In genomic region chr11:746289-747175, GRCh38 we compare ENCODE assay signal across 1 cellular context.
A peak's percentile ranks its signal among the peaks of the same experiment; 100 is the strongest.
TF ChIP-seq lines count a peak whose summit lies in the region.

No MANE protein-coding gene starts in this region.

TF ChIP-seq in HEK293, 187 proteins besides CTCF, POLR2A, EP300 and RAD21 (continued from another document and continues in another):
- TF ChIP-seq KLF17 (tag by site-specific recombination; IDR thresholded peaks at IDR 0.05): no peak
- no peak for TF ChIP-seq ZNF221 (tag by site-specific recombination; IDR thresholded peaks at IDR 0.05; ENCODE audit: borderline replicate concordance)
- no peak for TF ChIP-seq ZNF169 (tag by site-specific recombination; IDR thresholded peaks at IDR 0.05)
- TF ChIP-seq ZIC2 (tag by site-specific recombination; IDR thresholded peaks at IDR 0.05): peak; percentile 96
- no peak for TF ChIP-seq HOXA7 (CRISPR knock-in tag; IDR thresholded peaks at IDR 0.05; ENCODE audit: borderline replicate concordance)
- no peak for TF ChIP-seq ZNF488 (tag by site-specific recombination; IDR thresholded peaks at IDR 0.05)
- peak; percentile 64 for TF ChIP-seq ZNF398 (tag by site-specific recombination; IDR thresholded peaks at IDR 0.05)
- TF ChIP-seq ZNF521 (tag by site-specific recombination; IDR thresholded peaks at IDR 0.05): no peak
- TF ChIP-seq ZNF266 (tag by site-specific recombination; IDR thresholded peaks at IDR 0.05; ENCODE audit: low read depth): no peak
- no peak for TF ChIP-seq ZNF785 (tag by site-specific recombination; IDR thresholded peaks at IDR 0.05)
- no peak for TF ChIP-seq ZNF580 (tag by site-specific recombination; IDR thresholded peaks at IDR 0.05)
- TF ChIP-seq ZNF114 (tag by site-specific recombination; IDR thresholded peaks at IDR 0.05): no peak
- TF ChIP-seq ZNF600 (tag by site-specific recombination; IDR thresholded peaks at IDR 0.05): peak; percentile 86
- no peak for TF ChIP-seq ZNF394 (tag by site-specific recombination; IDR thresholded peaks at IDR 0.05; ENCODE audit: borderline replicate concordance)
- TF ChIP-seq IKZF3 (tag by site-specific recombination; IDR thresholded peaks at IDR 0.05): no peak
- TF ChIP-seq ZNF140 (tag by site-specific recombination; IDR thresholded peaks at IDR 0.05): no peak
- no peak for TF ChIP-seq ZNF311 (tag by site-specific recombination; IDR thresholded peaks at IDR 0.05; ENCODE audit: borderline replicate concordance)
- TF ChIP-seq KLF7 (tag by site-specific recombination; IDR thresholded peaks at IDR 0.05; ENCODE audit: borderline replicate concordance): no peak
- TF ChIP-seq ZFHX2 (tag by site-specific recombination; conservative IDR thresholded peaks at IDR 0.05): peak; percentile 51
- no peak for TF ChIP-seq ZNF223 (tag by site-specific recombination; IDR thresholded peaks at IDR 0.05)
- 0 out of 2 replicates have a peak, but pooled peaks have one; percentile 3 for TF ChIP-seq ZEB2 (tag by site-specific recombination; IDR thresholded peaks at IDR 0.05)
- TF ChIP-seq ZBTB17 (tag by site-specific recombination; IDR thresholded peaks at IDR 0.05): peak; percentile 58; the same call in 1 of the 2 replicates
- peak; percentile 14; the same call in 1 of the 2 replicates for TF ChIP-seq ZBTB48 (tag by site-specific recombination; IDR thresholded peaks at IDR 0.05)
- no peak for TF ChIP-seq ATF2 (tag by site-specific recombination; IDR thresholded peaks at IDR 0.05; ENCODE audit: low read depth)
- no peak for TF ChIP-seq SP7 (tag by site-specific recombination; IDR thresholded peaks at IDR 0.05)
- TF ChIP-seq ZNF837 (tag by site-specific recombination; IDR thresholded peaks at IDR 0.05): no peak
- no peak for TF ChIP-seq ZNF768 (tag by site-specific recombination; IDR thresholded peaks at IDR 0.05)
- no peak for TF ChIP-seq KLF16 (tag by site-specific recombination; IDR thresholded peaks at IDR 0.05)
- no peak for TF ChIP-seq ZNF280C (tag by site-specific recombination; IDR thresholded peaks at IDR 0.05)
- TF ChIP-seq FEZF1 (tag by site-specific recombination; IDR thresholded peaks at IDR 0.05): no peak
- TF ChIP-seq ZNF155 (tag by site-specific recombination; IDR thresholded peaks at IDR 0.05): no peak
- TF ChIP-seq ZNF518A (tag by site-specific recombination; conservative IDR thresholded peaks at IDR 0.05; ENCODE audit: low read depth): no peak
- TF ChIP-seq ZNF585B (tag by site-specific recombination; IDR thresholded peaks at IDR 0.05): no peak
- TF ChIP-seq ZNF18 (tag by site-specific recombination; IDR thresholded peaks at IDR 0.05): no peak
- no peak for TF ChIP-seq ELK4 (IDR thresholded peaks at IDR 0.05; ENCODE audit: borderline replicate concordance, low read depth, low read length)
- no peak for TF ChIP-seq ZNF138 (tag by site-specific recombination; IDR thresholded peaks at IDR 0.05; ENCODE audit: borderline replicate concordance)
- TF ChIP-seq SP3 (tag by site-specific recombination; IDR thresholded peaks at IDR 0.05): no peak
- no peak for TF ChIP-seq BCL11B (tag by site-specific recombination; IDR thresholded peaks at IDR 0.05; ENCODE audit: low read depth)
- TF ChIP-seq HOXD13 (CRISPR knock-in tag; IDR thresholded peaks at IDR 0.05; ENCODE audit: borderline replicate concordance): no peak
- TF ChIP-seq ZNF148 (tag by site-specific recombination; IDR thresholded peaks at IDR 0.05; ENCODE audit: borderline replicate concordance): no peak
- TF ChIP-seq ZNF621 (tag by site-specific recombination; IDR thresholded peaks at IDR 0.05): no peak
- TF ChIP-seq ZNF692 (tag by site-specific recombination; IDR thresholded peaks at IDR 0.05): peak; percentile 87
- no peak for TF ChIP-seq ZNF510 (tag by site-specific recombination; IDR thresholded peaks at IDR 0.05; ENCODE audit: insufficient replicate concordance)
- TF ChIP-seq ZNF239 (tag by site-specific recombination; IDR thresholded peaks at IDR 0.05): no peak
